20 cellular contexts compared by ENCODE assay signal in the genomic region with DNA sequence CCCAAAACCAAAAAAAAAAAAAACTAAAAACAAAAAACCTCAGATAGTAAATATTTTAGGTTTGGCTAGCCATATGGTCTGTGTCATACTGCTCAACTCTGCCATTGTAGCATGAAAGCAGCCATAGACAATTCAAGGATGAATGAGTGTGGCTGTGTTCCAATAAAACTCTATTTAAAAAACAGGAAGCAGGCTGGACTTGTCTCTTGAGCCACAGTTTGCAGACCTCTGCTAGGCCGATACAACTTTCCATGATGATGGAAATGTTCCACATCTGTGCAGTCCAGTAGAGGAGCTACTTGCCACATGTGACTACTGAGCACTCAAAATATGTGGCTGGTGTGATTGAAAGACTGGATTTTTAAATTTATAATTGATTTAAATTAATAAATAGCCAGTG. TPM values are rescaled to one million over a fixed set of nuclear protein-coding genes. Genes with fewer than 3 reads are reported as not detected.
DNase-seq lines count a peak whose midpoint lies in the region; ATAC-seq and TF ChIP-seq lines count a peak whose summit lies in the region.
"Had no signal": no experiment of that assay in that cellular context is flagged by ENCODE, and none has a peak within 500 bp of the region (broad histone marks: within the 10 kb centered on the region; RNA-seq: fewer than 3 reads in every experiment).

No MANE protein-coding gene starts in this region.

- peaks cover 25% of the 10 kb centered on the region for H3K27me3 Mint-ChIP-seq in activated naive CD4-positive, alpha-beta T cell treated with anti-CD3 and anti-CD28 coated beads, Interleukin-2, amount 10 ng/mL, durations not matched to agents 7 days and 5 days

- ATAC-seq in heart right ventricle (peak; percentile 33 to 86 (median 74)), omental fat pad (ENCODE audit: low FRiP score) (no peak), HG03439 (IDR thresholded peaks at IDR 0.05; ENCODE audit: unreplicated experiment) (no peak)
- ATAC-seq: mucosa of descending colon had no signal

- DNase-seq in M059J (ENCODE audit: low read depth): peak; percentile 57
- peak; percentile 26 for DNase-seq in astrocyte of the hippocampus (ENCODE audit: low read depth, low spot score)
- DNase-seq in heart right ventricle: peak in 1 of 2 donors; percentile 50
- peak; percentile 36 for DNase-seq in renal cortical epithelial cell (ENCODE audit: low read depth)
- DNase-seq in activated naive CD4-positive, alpha-beta T cell treated with anti-CD3 and anti-CD28 coated beads, Interleukin-2, amount 10 ng/mL, durations not matched to agents 7 days and 5 days: no peak
- DNase-seq in omental fat pad (ENCODE audit: low spot score): no peak
- DNase-seq: activated CD4-positive, alpha-beta T cell treated with anti-CD3 and anti-CD28 coated beads, Interleukin-2, amount 50 U/mL, for 48 hours; amygdala; DMS79 treated with DMSO at 0.1 percent for 48 hours; dorsolateral prefrontal cortex; foreskin fibroblast; HFFc6; Kasumi-1; mucosa of descending colon; NCI-H1930; NCI-H526 treated with DMSO at 0.1 percent for 48 hours; substantia nigra; T-helper 9 cell had no signal

- H3K27ac Mint-ChIP-seq in activated naive CD4-positive, alpha-beta T cell treated with anti-CD3 and anti-CD28 coated beads, Interleukin-2, amount 10 ng/mL, durations not matched to agents 7 days and 5 days: no peak overlapping the region
- H3K27ac Mint-ChIP-seq: HFFc6 had no signal

- H3K27ac ChIP-seq in heart right ventricle: peak overlapping the region in 9 of 10 donors; percentile 15 to 85 (median 59)
- H3K27ac ChIP-seq: BLaER1, dorsolateral prefrontal cortex had no signal

- no peak overlapping the region for H3K4me3 ChIP-seq in heart right ventricle
- H3K4me3 ChIP-seq: BLaER1, dorsolateral prefrontal cortex, mucosa of descending colon had no signal

- TF ChIP-seq CTCF in heart right ventricle (IDR thresholded peaks at IDR 0.05) (no peak), omental fat pad (IDR thresholded peaks at IDR 0.05) (no peak)

- no peaks in the 10 kb centered on the region for H3K27me3 ChIP-seq in heart right ventricle
- H3K27me3 ChIP-seq: dorsolateral prefrontal cortex had no signal

- 23 to 35% methylated on average over 1 of the region's 1 CpG for WGBS in heart right ventricle, 2 donors

- H3K4me1 Mint-ChIP-seq in activated naive CD4-positive, alpha-beta T cell treated with anti-CD3 and anti-CD28 coated beads, Interleukin-2, amount 10 ng/mL, durations not matched to agents 7 days and 5 days: no peaks in the 10 kb centered on the region

- H3K9me3 ChIP-seq in heart right ventricle: no peaks in the 10 kb centered on the region
- H3K9me3 ChIP-seq: BLaER1, mucosa of descending colon had no signal

- no peaks in the 10 kb centered on the region for H3K36me3 Mint-ChIP-seq in activated naive CD4-positive, alpha-beta T cell treated with anti-CD3 and anti-CD28 coated beads, Interleukin-2, amount 10 ng/mL, durations not matched to agents 7 days and 5 days

- no peaks in the 10 kb centered on the region for H3K9me3 Mint-ChIP-seq in activated naive CD4-positive, alpha-beta T cell treated with anti-CD3 and anti-CD28 coated beads, Interleukin-2, amount 10 ng/mL, durations not matched to agents 7 days and 5 days
- H3K9me3 Mint-ChIP-seq: HFFc6 had no signal

- no peaks in the 10 kb centered on the region for H3K36me3 ChIP-seq in heart right ventricle
- H3K36me3 ChIP-seq: BLaER1 had no signal

- H3K4me1 ChIP-seq in heart right ventricle: peaks cover 0 to 46% (median 18%) of the 10 kb centered on the region in 9 donors

- H3K4me3 Mint-ChIP-seq in activated naive CD4-positive, alpha-beta T cell treated with anti-CD3 and anti-CD28 coated beads, Interleukin-2, amount 10 ng/mL, durations not matched to agents 7 days and 5 days: no peak overlapping the region
- H3K4me3 Mint-ChIP-seq: HFFc6 had no signal

- CTCF ChIA-PET in activated naive CD4-positive, alpha-beta T cell treated with anti-CD3 and anti-CD28 coated beads, Interleukin-2, amount 10 ng/mL, durations not matched to agents 7 days and 5 days (lab: Charles Lee): no interaction called here

- intact Hi-C loops in heart right ventricle (cut with DNase I): no loop called here

RNA-seq across cellular contexts. Expression of a gene that starts 11.1 kb away (rescaled TPM):
- not detected in 2 replicates for total RNA-seq in M059J (2014; rRNA removed; shearing (Covaris generic))
- total RNA-seq in heart right ventricle (under 1 TPM in 4 of 10 donors, not detected in 6; 0.15 to 0.23 (median 0.16) TPM), renal cortical epithelial cell (0.50 TPM in 1 of 2 replicates, not detected in the other), omental fat pad (1 to 10 TPM in 2 of 4 donors, under 1 TPM in 2; 0.24 to 2.8 (median 1.0) TPM)
- under 1 TPM in 1 of 2 donors, not detected in 1; 0.10 TPM for polyA plus RNA-seq in heart right ventricle

RNA-seq across cellular contexts. Expression of a gene that starts 22.4 kb away (rescaled TPM):
- 43.2 and 48.2 TPM in 2 replicates for total RNA-seq in M059J (2014; rRNA removed; shearing (Covaris generic))
- total RNA-seq in heart right ventricle (10 to 100 TPM; 16.4 to 31.9 (median 19.2) TPM), renal cortical epithelial cell (20.8 and 34.7 TPM in 2 replicates), omental fat pad (10 to 100 TPM; 15.6 to 29.3 (median 27.8) TPM)
- 10 to 100 TPM; 11.1 to 37.8 TPM for polyA plus RNA-seq in heart right ventricle

RNA-seq across cellular contexts. Expression of a gene that starts 22.7 kb away (rescaled TPM):
- 8.5 and 14.7 TPM in 2 replicates for total RNA-seq in M059J (2014; rRNA removed; shearing (Covaris generic))
- 10 to 100 TPM; 12.4 to 23.9 (median 16.8) TPM for total RNA-seq in heart right ventricle
- 10 to 100 TPM in 1 of 2 donors, 1 to 10 TPM in 1; 9.7 to 29.1 TPM for polyA plus RNA-seq in heart right ventricle
- 13.2 and 32.8 TPM in 2 replicates for total RNA-seq in renal cortical epithelial cell
- total RNA-seq in omental fat pad: 10 to 100 TPM; 19.6 to 62.9 (median 28.2) TPM

Comparison
In these comparisons a context has a peak if more than half of its experiments do, and no peak if none do; other contexts are left out.
1. DNase-seq: peak in M059J (single experiment), astrocyte of the hippocampus (single experiment) and renal cortical epithelial cell (single experiment); none in activated naive CD4-positive, alpha-beta T cell treated with anti-CD3 and anti-CD28 coated beads, Interleukin-2, amount 10 ng/mL, durations not matched to agents 7 days and 5 days (single experiment) and omental fat pad (single experiment).
2. ATAC-seq: peak in heart right ventricle (8 of 8); none in omental fat pad (single experiment) and HG03439 (single experiment).